ENCODE assay signal across 7 cellular contexts in the genomic region with DNA sequence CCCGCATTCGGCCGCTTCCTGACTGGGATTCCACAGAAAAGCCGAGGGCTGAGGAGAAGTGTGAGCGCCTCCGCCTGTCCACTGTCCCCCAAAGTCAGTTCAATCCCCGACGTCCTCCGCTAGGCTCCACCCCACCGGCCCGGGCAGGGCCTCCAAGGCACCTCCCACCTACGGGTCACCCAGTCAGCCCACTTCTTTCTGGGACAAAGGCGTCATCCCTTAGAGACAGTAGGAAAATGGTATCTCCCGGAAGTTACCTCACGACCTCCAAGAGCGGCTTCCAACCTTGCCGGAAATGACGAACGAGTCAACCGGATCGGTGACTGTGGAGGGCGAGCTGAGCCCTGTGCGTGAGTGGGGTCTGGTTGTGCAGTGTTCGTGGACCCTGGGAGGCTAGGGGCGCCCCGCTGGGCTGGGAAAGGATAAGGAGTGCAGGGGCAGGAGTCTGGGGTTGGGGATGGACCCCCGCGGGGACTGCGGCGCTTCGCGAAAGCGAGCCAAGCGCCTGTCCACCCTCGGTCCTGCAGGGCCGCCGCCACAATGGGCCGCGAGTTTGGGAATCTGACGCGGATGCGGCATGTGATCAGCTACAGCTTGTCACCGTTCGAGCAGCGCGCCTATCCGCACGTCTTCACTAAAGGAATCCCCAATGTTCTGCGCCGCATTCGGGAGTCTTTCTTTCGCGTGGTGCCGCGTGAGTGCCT.
DNase-seq lines count a peak whose midpoint lies in the region; ATAC-seq and TF ChIP-seq lines count a peak whose summit lies in the region.

A gene with protein sequence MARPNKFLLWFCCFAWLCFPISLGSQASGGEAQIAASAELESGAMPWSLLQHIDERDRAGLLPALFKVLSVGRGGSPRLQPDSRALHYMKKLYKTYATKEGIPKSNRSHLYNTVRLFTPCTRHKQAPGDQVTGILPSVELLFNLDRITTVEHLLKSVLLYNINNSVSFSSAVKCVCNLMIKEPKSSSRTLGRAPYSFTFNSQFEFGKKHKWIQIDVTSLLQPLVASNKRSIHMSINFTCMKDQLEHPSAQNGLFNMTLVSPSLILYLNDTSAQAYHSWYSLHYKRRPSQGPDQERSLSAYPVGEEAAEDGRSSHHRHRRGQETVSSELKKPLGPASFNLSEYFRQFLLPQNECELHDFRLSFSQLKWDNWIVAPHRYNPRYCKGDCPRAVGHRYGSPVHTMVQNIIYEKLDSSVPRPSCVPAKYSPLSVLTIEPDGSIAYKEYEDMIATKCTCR (minus strand): TSS at position 128 of the 704 bp plus-strand sequence. CDS start 1,936 bp downstream, outside the sequence.
A gene (plus strand): TSS at position 301 of the 704 bp plus-strand sequence. CDS start 240 bp downstream, at position 541.

- peak; percentile 94 for DNase-seq in NCI-H187 treated with DMSO at 0.1 percent for 48 hours (lab: John Stamatoyannopoulos, UW)
- peak; percentile 91 for DNase-seq in T-helper 22 cell (ENCODE audit: low read depth)
- peak; percentile 99 for DNase-seq in astrocyte of the cerebellum (ENCODE audit: low read depth)
- DNase-seq in hepatic stellate cell (ENCODE audit: low spot score), result peak; percentile 96

- peak within 1 kb of the TSS; percentile 74 for H3K9ac ChIP-seq in rectal smooth muscle tissue (ENCODE audit: low read length)

- H3K4me3 ChIP-seq in astrocyte of the cerebellum (ENCODE audit: low read depth, low read length) (peak within 1 kb of the TSS; percentile 92), rectal smooth muscle tissue (ENCODE audit: low read length) (peak within 1 kb of the TSS; percentile 93)

- H3K4me1 ChIP-seq in rectal smooth muscle tissue (ENCODE audit: control insufficient read depth, insufficient read depth, low read length), result peaks cover 7% of the 10 kb centered on the region

- ATAC-seq in GM18502 (IDR thresholded peaks at IDR 0.05; ENCODE audit: poor library complexity, unreplicated experiment) (peak; percentile 97), HG02970 (IDR thresholded peaks at IDR 0.05; ENCODE audit: low FRiP score, unreplicated experiment) (peak; percentile 88)

- H3K36me3 ChIP-seq in rectal smooth muscle tissue (ENCODE audit: control insufficient read depth, insufficient read depth, low read length), result peaks cover 12% of the 10 kb centered on the region

- TF ChIP-seq CTCF in astrocyte of the cerebellum (IDR thresholded peaks at IDR 0.05; ENCODE audit: low read depth, low read length, missing control alignments), result peak; percentile 39

- H3K27me3 ChIP-seq in rectal smooth muscle tissue (ENCODE audit: control insufficient read depth, insufficient read depth, low read length), result no peaks in the 10 kb centered on the region

- in situ Hi-C loops in astrocyte of the cerebellum (cut with HindIII; ENCODE audit: low sequenced_read_pairs), result no loop called here

- H3K27ac ChIP-seq in rectal smooth muscle tissue (ENCODE audit: low read depth, low read length), result peak within 1 kb of the TSS; percentile 95

Comparison
In these comparisons a context has a peak if more than half of its experiments do, and no peak if none do; other contexts are left out.
1. Peak in every context shown above with its lines: DNase-seq, ATAC-seq, H3K4me3 ChIP-seq and H3K27ac ChIP-seq.